Comparison of ENCODE assay signal across 9 cellular contexts in the genomic region with DNA sequence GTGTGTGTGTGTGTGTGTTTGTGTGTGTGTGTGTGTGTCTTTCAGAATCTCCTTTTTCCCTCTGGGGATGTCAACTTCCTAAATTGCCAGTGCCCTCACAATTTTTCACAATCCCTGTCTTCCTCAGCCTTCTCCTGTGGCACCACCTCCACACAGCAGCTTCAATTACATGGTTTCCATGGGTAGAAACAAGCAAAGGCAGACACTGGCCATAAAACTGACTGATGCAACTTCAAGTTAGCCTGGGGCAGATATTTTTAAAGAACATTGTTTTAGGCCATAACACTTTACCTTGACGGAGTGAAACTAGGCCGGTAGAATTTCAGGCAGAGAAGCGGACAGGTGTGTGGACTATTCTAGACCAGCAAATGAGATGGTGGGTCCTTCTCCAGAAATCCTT.
"Had no signal": no experiment of that assay in that cellular context is flagged by ENCODE, and none has a peak within 500 bp of the region (broad histone marks: within the 10 kb centered on the region; RNA-seq: fewer than 3 reads in every experiment).

No MANE protein-coding gene starts in this region.

- H3K9me3 Mint-ChIP-seq: stimulated activated effector memory CD8-positive, alpha-beta T cell treated with anti-CD3 and anti-CD28 coated beads, Interleukin-12 subunit alpha, Interleukin-12 subunit beta, amount 100 ng/mL, for 72 hours had no signal

- DNase-seq: activated CD4-positive, alpha-beta T cell treated with anti-CD3 and anti-CD28 coated beads, Interleukin-2, amount 50 U/mL, for 1 hour; activated T-cell treated with anti-CD3 and anti-CD28 coated beads for 4 hours; aorta; glutamatergic neuron; left ventricle myocardium superior; transverse colon had no signal

- H3K27ac Mint-ChIP-seq: activated naive CD4-positive, alpha-beta T cell treated with anti-CD3 and anti-CD28 coated beads, Interleukin-2, amount 50 U/mL, for 72 hours; stimulated activated effector memory CD8-positive, alpha-beta T cell treated with anti-CD3 and anti-CD28 coated beads, Interleukin-12 subunit alpha, Interleukin-12 subunit beta, amount 100 ng/mL, for 72 hours had no signal

- H3K4me3 Mint-ChIP-seq: stimulated activated effector memory CD8-positive, alpha-beta T cell treated with anti-CD3 and anti-CD28 coated beads, Interleukin-12 subunit alpha, Interleukin-12 subunit beta, amount 100 ng/mL, for 72 hours had no signal

- H3K36me3 Mint-ChIP-seq: stimulated activated effector memory CD8-positive, alpha-beta T cell treated with anti-CD3 and anti-CD28 coated beads, Interleukin-12 subunit alpha, Interleukin-12 subunit beta, amount 100 ng/mL, for 72 hours had no signal

- ATAC-seq: activated naive CD4-positive, alpha-beta T cell treated with anti-CD3 and anti-CD28 coated beads, Interleukin-2, amount 50 U/mL, for 72 hours; esophagus mucosa; left ventricle myocardium superior; stimulated activated effector memory CD8-positive, alpha-beta T cell treated with anti-CD3 and anti-CD28 coated beads, Interleukin-12 subunit alpha, Interleukin-12 subunit beta, amount 100 ng/mL, for 72 hours had no signal
